Comparison of ENCODE assay signal across 17 cellular contexts in the genomic region with DNA sequence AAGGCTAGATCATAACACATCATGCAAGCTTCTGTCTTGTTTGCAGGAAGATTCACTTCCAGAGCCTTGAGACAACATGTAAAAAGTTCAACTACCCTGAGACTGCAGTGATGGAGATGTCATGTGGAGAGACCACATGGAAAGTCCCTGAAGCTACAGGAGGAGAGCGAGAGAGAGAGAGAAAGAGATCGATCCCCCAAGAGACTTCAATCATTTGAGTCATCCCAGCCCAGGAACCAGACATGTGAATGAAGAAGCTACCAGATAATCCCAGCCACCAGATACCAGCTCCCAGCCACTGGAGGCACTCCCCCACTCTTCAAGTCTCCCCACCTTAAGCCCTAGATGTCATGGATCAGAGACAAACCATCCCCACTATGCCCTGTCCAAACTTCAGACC. TPM values are rescaled to one million over a fixed set of nuclear protein-coding genes. Genes with fewer than 3 reads are reported as not detected.
DNase-seq lines count a peak whose midpoint lies in the region; ATAC-seq and TF ChIP-seq lines count a peak whose summit lies in the region.
"Had no signal": no experiment of that assay in that cellular context is flagged by ENCODE, and none has a peak within 500 bp of the region (broad histone marks: within the 10 kb centered on the region; RNA-seq: fewer than 3 reads in every experiment).

No MANE protein-coding gene starts in this region.

- H3K9me3 ChIP-seq in BLaER1, result peaks cover 22% of the 10 kb centered on the region
- H3K9me3 ChIP-seq in CD4-positive, alpha-beta T cell (ENCODE audit: control insufficient read depth, low read length), result peaks cover 7% of the 10 kb centered on the region

- H3K4me3 ChIP-seq in BLaER1 (no peak overlapping the region), foreskin fibroblast (ENCODE audit: low read depth in 1 of 2, low read length in 2 of 2) (no peak overlapping the region)
- H3K4me3 ChIP-seq: HAP-1, SJSA1 had no signal

- H3K36me3 Mint-ChIP-seq in memory B cell, result peaks cover 2% of the 10 kb centered on the region
- peaks cover 4% of the 10 kb centered on the region for H3K36me3 Mint-ChIP-seq in CD4-positive, alpha-beta T cell (ENCODE audit: low read depth)

- H3K9me3 Mint-ChIP-seq in memory B cell, result peaks cover 5% of the 10 kb centered on the region
- peaks cover 3% of the 10 kb centered on the region for H3K9me3 Mint-ChIP-seq in CD4-positive, alpha-beta T cell

- POLR2A ChIA-PET in CD4-positive, alpha-beta T cell (lab: Charles Lee), result no interaction called here

- 0 out of 2 replicates have a peak overlapping the region, but pooled peaks have one; percentile 10 for H3K4me2 ChIP-seq in BLaER1

- no peak overlapping the region for H3K4me3 Mint-ChIP-seq in memory B cell
- no peak overlapping the region for H3K4me3 Mint-ChIP-seq in CD4-positive, alpha-beta T cell
- H3K4me3 Mint-ChIP-seq: CD4-positive, CD25-positive, alpha-beta regulatory T cell had no signal

- no peaks in the 10 kb centered on the region for H3K36me3 ChIP-seq in BLaER1
- H3K36me3 ChIP-seq: HAP-1, SJSA1 had no signal

- H3K9ac ChIP-seq in BLaER1, result no peak overlapping the region

- peak; percentile 11; the same call in 1 of the 3 replicates for TF ChIP-seq CTCF in GM12872 (IDR thresholded peaks at IDR 0.05; ENCODE audit: insufficient read depth, low read depth, low read length)
- no peak for TF ChIP-seq CTCF in foreskin fibroblast (IDR thresholded peaks at IDR 0.05; ENCODE audit: low read depth, low read length)
- no peak for TF ChIP-seq CTCF in CD4-positive, alpha-beta T cell (IDR thresholded peaks at IDR 0.05)

- CTCF ChIA-PET in CD4-positive, alpha-beta T cell (lab: Charles Lee), result no interaction called here

- DNase-seq in memory B cell (ENCODE audit: low spot score in 2 of 2) (no peak), foreskin fibroblast (no peak)
- no peak for DNase-seq in CD4-positive, alpha-beta T cell
- DNase-seq in activated CD8-positive, alpha-beta memory T cell treated with anti-CD3 and anti-CD28 coated beads, Interleukin-2, amount 50 U/mL, for 4 hours, result no peak
- DNase-seq: CD4-positive, CD25-positive, alpha-beta regulatory T cell; KBM-7; MV-4-11; NCI-H1436; NCI-H2081; NCI-H510A treated with DMSO at 0.1 percent for 48 hours; NCI-H82; SW 1271 had no signal

- H4K20me1 ChIP-seq in BLaER1, result no peaks in the 10 kb centered on the region

- peak; percentile 49 for ATAC-seq in HG03196 (IDR thresholded peaks at IDR 0.05; ENCODE audit: unreplicated experiment)
- ATAC-seq in memory B cell (ENCODE audit: low read depth), result peak; percentile 26
- no peak for ATAC-seq in CD4-positive, alpha-beta T cell (ENCODE audit: poor library complexity)

- no peaks in the 10 kb centered on the region for H3K27me3 ChIP-seq in BLaER1
- no peaks in the 10 kb centered on the region for H3K27me3 ChIP-seq in CD4-positive, alpha-beta T cell (ENCODE audit: control insufficient read depth, insufficient read depth, low read length)

- peaks cover 15% of the 10 kb centered on the region for H3K27me3 Mint-ChIP-seq in memory B cell
- peaks cover 12% of the 10 kb centered on the region for H3K27me3 Mint-ChIP-seq in CD4-positive, alpha-beta T cell

- H3K4me1 Mint-ChIP-seq in memory B cell, result peaks cover 26% of the 10 kb centered on the region
- H3K4me1 Mint-ChIP-seq in CD4-positive, alpha-beta T cell (ENCODE audit: low read depth), result peaks cover 17% of the 10 kb centered on the region

- intact Hi-C loops in CD4-positive, alpha-beta T cell (cut with DNase I, micrococcal nuclease), result no loop called here

- H3K4me1 ChIP-seq in BLaER1, result peaks cover 18% of the 10 kb centered on the region
- H3K4me1 ChIP-seq: HAP-1, SJSA1 had no signal

- H3K27ac Mint-ChIP-seq in memory B cell, result no peak overlapping the region
- H3K27ac Mint-ChIP-seq in CD4-positive, alpha-beta T cell, result no peak overlapping the region

- no peak overlapping the region for H3K27ac ChIP-seq in BLaER1
- no peak overlapping the region for H3K27ac ChIP-seq in CD4-positive, alpha-beta T cell (ENCODE audit: low read depth, low read length)
- H3K27ac ChIP-seq: SJSA1 had no signal

RNA-seq across cellular contexts. Expression of gene EVI5L, which starts 10.7 kb away (rescaled TPM):
- 1 to 10 TPM; 5.2 to 6.0 TPM for total RNA-seq in CD4-positive, alpha-beta T cell

RNA-seq across cellular contexts. Expression of gene PRR36, which starts 54.9 kb away (rescaled TPM):
- under 1 TPM; 0.25 to 0.30 TPM for total RNA-seq in CD4-positive, alpha-beta T cell
- total RNA-seq: SJSA1 had no signal

RNA-seq across cellular contexts. Expression of gene CLEC4M, which starts 56.3 kb away (rescaled TPM):
- total RNA-seq in CD4-positive, alpha-beta T cell, result not detected
- total RNA-seq: CD4-positive, CD25-positive, alpha-beta regulatory T cell; SJSA1 had no signal
